ENCODE assay signal across 21 cellular contexts in genomic region chr4:42719257-42719656, GRCh38.
A peak's percentile ranks its signal among the peaks of the same experiment; 100 is the strongest.
DNase-seq lines count a peak whose midpoint lies in the region; ATAC-seq, FAIRE-seq and TF ChIP-seq lines count a peak whose summit lies in the region.
"Had no signal": no experiment of that assay in that cellular context is flagged by ENCODE, and none has a peak within 500 bp of the region (broad histone marks: within the 10 kb centered on the region; RNA-seq: fewer than 3 reads in every experiment).

No MANE protein-coding gene starts in this region.

- TF ChIP-seq RAD21 in HepG2 (CRISPR knock-in tag; IDR thresholded peaks at IDR 0.05) (no peak), IMR-90 (IDR thresholded peaks at IDR 0.05; ENCODE audit: low read length) (no peak)

- H3K18ac ChIP-seq in IMR-90 (ENCODE audit: low read depth, low read length), result no peak overlapping the region

- no peaks in the 10 kb centered on the region for H3K79me2 ChIP-seq in HepG2 (ENCODE audit: insufficient read depth, low read length)

- in situ Hi-C loops in HepG2 (cut with HindIII; ENCODE audit: extremely low pct_ligation_motif_present, low pct_unique_long_range_greater_than_20kb), result no loop called here
- in situ Hi-C loops in IMR-90 (cut with MboI; ENCODE audit: low sequenced_read_pairs), result no loop called here

- H2AK5ac ChIP-seq in IMR-90 (ENCODE audit: low read depth, low read length), result no peak overlapping the region

- H3K36me3 ChIP-seq in HepG2 (replicated peaks in 1 of 2; ENCODE audit: control insufficient read depth in 1 of 2, insufficient read depth in 2 of 2, low read length in 2 of 2) (no peaks in the 10 kb centered on the region), right lobe of liver (no peaks in the 10 kb centered on the region), IMR-90 (ENCODE audit: control insufficient read depth, insufficient read depth, low read length) (no peaks in the 10 kb centered on the region), left lung (no peaks in the 10 kb centered on the region)
- H3K36me3 ChIP-seq: BE2C, BLaER1 had no signal

- H2AFZ ChIP-seq in HepG2 (ENCODE audit: low read length) (no peak overlapping the region), IMR-90 (replicated peaks; ENCODE audit: low read length, poor library complexity) (no peak overlapping the region)

- DNase-seq in HepG2 (ENCODE audit: low spot score) (no peak), right lobe of liver (no peak), IMR-90 (no peak), left lung (no peak), foreskin fibroblast (no peak)
- DNase-seq: ACHN; BE2C; C1 segment of cervical spinal cord; Caco-2; Calu3; CD4-positive, alpha-beta memory T cell; CD4-positive, CD25-positive, alpha-beta regulatory T cell; CD8-positive, alpha-beta memory T cell; DMS79 treated with DMSO at 0.1 percent for 48 hours; GF-D8 had no signal

- no peak overlapping the region for H3K56ac ChIP-seq in IMR-90 (ENCODE audit: extremely low read depth, insufficient read depth, low read length)

- TF ChIP-seq CTCF in HepG2 (CRISPR knock-in tag; IDR thresholded peaks at IDR 0.05), result no peak
- no peak for TF ChIP-seq CTCF in right lobe of liver (IDR thresholded peaks at IDR 0.05)
- no peak for TF ChIP-seq CTCF in IMR-90 (conservative IDR thresholded peaks at IDR 0.05; ENCODE audit: low read depth, low read length)
- TF ChIP-seq CTCF in left lung (IDR thresholded peaks at IDR 0.05), result no peak
- TF ChIP-seq CTCF in foreskin fibroblast (IDR thresholded peaks at IDR 0.05; ENCODE audit: low read depth, low read length), result no peak

- FAIRE-seq in HepG2 (lab: Jason Lieb, UNC), result no peak
- FAIRE-seq: D721Med, G401.6, GM12891 had no signal

- no peaks in the 10 kb centered on the region for H3K9me3 ChIP-seq in HepG2 (ENCODE audit: low read length)
- no peaks in the 10 kb centered on the region for H3K9me3 ChIP-seq in right lobe of liver
- peaks cover 3% of the 10 kb centered on the region; the same call in 1 of the 2 replicates for H3K9me3 ChIP-seq in IMR-90 (ENCODE audit: control insufficient read depth, insufficient read depth, low read length)
- no peaks in the 10 kb centered on the region for H3K9me3 ChIP-seq in left lung
- H3K9me3 ChIP-seq: BE2C, BLaER1, Caco-2 had no signal

- H3K14ac ChIP-seq in IMR-90 (replicated peaks; ENCODE audit: low read depth, low read length), result no peak overlapping the region

- no peak overlapping the region for H3K4ac ChIP-seq in IMR-90 (ENCODE audit: low read depth, low read length)

- no peak overlapping the region for H2AK9ac ChIP-seq in IMR-90 (replicated peaks; ENCODE audit: low read depth, low read length, poor library complexity)

- 7% methylated on average over 1 of the region's 1 CpG for WGBS in HepG2 (ENCODE audit: low lambda C conversion rate)
- WGBS in right lobe of liver (ENCODE audit: insufficient coverage, low coverage, low lambda C conversion rate, missing lambda C conversion rate), result 32% methylated on average over 1 of the region's 1 CpG
- no CpG with 5 or more reads among the region's 1 CpG for WGBS in IMR-90 (ENCODE audit: extremely low coverage in 2 of 2, insufficient read length in 1 of 2), 2 experiments

- intact Hi-C loops in HepG2 (cut with micrococcal nuclease; ENCODE audit: unreplicated experiment), result no loop called here
- intact Hi-C loops in right lobe of liver (cut with DNase I), result no loop called here
- intact Hi-C loops in IMR-90 (cut with micrococcal nuclease), result no loop called here
- intact Hi-C loops in left lung (cut with DNase I), result no loop called here

- no peak overlapping the region for H4K8ac ChIP-seq in IMR-90 (ENCODE audit: low read depth in 2 of 2, low read length in 2 of 2)

- no TSS peak for BruUV-seq in HepG2 (replicated peaks; lab: Mats Ljungman, UMichigan)
- BruUV-seq in IMR-90 (replicated peaks; lab: Mats Ljungman, UMichigan), result no TSS peak

- ATAC-seq in HepG2 (no peak), right lobe of liver (no peak), IMR-90 (ENCODE audit: low read depth) (no peak), left lung (peak; percentile 57), HG03442 (IDR thresholded peaks at IDR 0.05; ENCODE audit: unreplicated experiment) (no peak)

- H2BK5ac ChIP-seq in IMR-90 (ENCODE audit: low read depth, low read length, poor library complexity, severe bottlenecking), result no peak overlapping the region

- no peak overlapping the region for H4K91ac ChIP-seq in IMR-90 (ENCODE audit: insufficient read depth, low read depth, low read length)

- TF ChIP-seq POLR2A in HepG2 (IDR thresholded peaks at IDR 0.05; ENCODE audit: insufficient read depth in 1 of 2, low read depth in 2 of 2, low read length in 2 of 2), result no peak
- TF ChIP-seq POLR2A in right lobe of liver (IDR thresholded peaks at IDR 0.05), result no peak
- TF ChIP-seq POLR2A in IMR-90 (IDR thresholded peaks at IDR 0.05; ENCODE audit: low read depth, low read length), result no peak

- no peak overlapping the region for H3K9ac ChIP-seq in HepG2 (ENCODE audit: insufficient read depth, low read depth, low read length)
- H3K9ac ChIP-seq in IMR-90 (ENCODE audit: low read depth, low read length), result no peak overlapping the region
- H3K9ac ChIP-seq: BLaER1 had no signal

- H3K23ac ChIP-seq in IMR-90 (ENCODE audit: low read depth, low read length), result no peak overlapping the region

- no peak overlapping the region for H3K4me3 ChIP-seq in HepG2 (replicated peaks in 1 of 3; ENCODE audit: insufficient read depth in 1 of 3, low read depth in 2 of 3, low read length in 3 of 3)
- H3K4me3 ChIP-seq in right lobe of liver, result no peak overlapping the region
- H3K4me3 ChIP-seq in IMR-90 (ENCODE audit: insufficient read depth, low read depth, low read length), result no peak overlapping the region
- no peak overlapping the region for H3K4me3 ChIP-seq in left lung
- H3K4me3 ChIP-seq in foreskin fibroblast (ENCODE audit: low read depth in 1 of 2, low read length in 2 of 2), result no peak overlapping the region
- H3K4me3 ChIP-seq: BLaER1 had no signal

- H3K4me2 ChIP-seq in HepG2 (ENCODE audit: low read depth, low read length), result no peak overlapping the region
- no peak overlapping the region for H3K4me2 ChIP-seq in IMR-90 (ENCODE audit: low read depth, low read length)
- H3K4me2 ChIP-seq: BLaER1 had no signal

- no peak overlapping the region for H2BK20ac ChIP-seq in IMR-90 (ENCODE audit: low read depth, low read length)

- H3K79me1 ChIP-seq in IMR-90 (ENCODE audit: low read depth in 1 of 2, low read length in 2 of 2), result no peaks in the 10 kb centered on the region

- H3K27ac ChIP-seq in HepG2 (ENCODE audit: extremely low read length, insufficient read depth, low read length) (no peak overlapping the region), right lobe of liver (no peak overlapping the region), IMR-90 (ENCODE audit: insufficient read depth, low read length) (no peak overlapping the region), left lung (no peak overlapping the region)
- H3K27ac ChIP-seq: 22Rv1, BLaER1 had no signal

- no peaks in the 10 kb centered on the region for H3K9me1 ChIP-seq in IMR-90 (ENCODE audit: insufficient read depth, low read length)

- POLR2A ChIA-PET in HepG2 (lab: Yijun Ruan, JAX) (no interaction called here), IMR-90 (lab: Charles Lee; ENCODE audit: unreplicated experiment) (no interaction called here)

- no peak for TF ChIP-seq EP300 in HepG2 (IDR thresholded peaks at IDR 0.05; ENCODE audit: low read depth in 2 of 2, low read length in 2 of 2)
- no peak for TF ChIP-seq EP300 in HepG2 (CRISPR knock-in tag; IDR thresholded peaks at IDR 0.05; ENCODE audit: borderline replicate concordance)

- H3K4me1 ChIP-seq in HepG2 (ENCODE audit: insufficient read depth, low read length) (no peaks in the 10 kb centered on the region), right lobe of liver (no peaks in the 10 kb centered on the region), IMR-90 (ENCODE audit: control insufficient read depth, insufficient read depth, low read length) (no peaks in the 10 kb centered on the region), left lung (peaks cover 0 to 5% of the 10 kb centered on the region in 2 donors)
- H3K4me1 ChIP-seq: BE2C, Caco-2 had no signal

- CTCF ChIA-PET in HepG2 (lab: Yijun Ruan, JAX; ENCODE audit: low intra/inter-chr PET ratio, low total read pairs) (no interaction called here), IMR-90 (lab: Yijun Ruan, JAX) (no interaction called here)

- no peak overlapping the region for H4K5ac ChIP-seq in IMR-90 (ENCODE audit: low read depth, low read length)

- H2BK120ac ChIP-seq in IMR-90 (ENCODE audit: low read depth, low read length), result no peak overlapping the region

- H4K20me1 ChIP-seq in HepG2 (ENCODE audit: insufficient read depth, low read length) (no peaks in the 10 kb centered on the region), IMR-90 (ENCODE audit: insufficient read depth, low read length) (no peaks in the 10 kb centered on the region)
- H4K20me1 ChIP-seq: BLaER1 had no signal

- H2BK15ac ChIP-seq in IMR-90 (ENCODE audit: low read depth, low read length), result no peak overlapping the region

- dilution Hi-C loops in IMR-90 (cut with HindIII; ENCODE audit: low sequenced_read_pairs, unreplicated experiment), result no loop called here

- H3K27me3 ChIP-seq in HepG2 (ENCODE audit: control insufficient read depth in 1 of 2, insufficient read depth in 2 of 2, low read length in 2 of 2) (no peaks in the 10 kb centered on the region), right lobe of liver (no peaks in the 10 kb centered on the region), IMR-90 (ENCODE audit: control insufficient read depth, insufficient read depth, low read length) (no peaks in the 10 kb centered on the region), left lung (no peaks in the 10 kb centered on the region)
- H3K27me3 ChIP-seq: BE2C, BLaER1 had no signal

TF ChIP-seq in HepG2, 621 proteins besides CTCF, POLR2A, EP300 and RAD21:
- TF ChIP-seq MAFF (IDR thresholded peaks at IDR 0.05; ENCODE audit: low read depth, low read length) (peak; percentile 86), RARG (CRISPR knock-in tag; IDR thresholded peaks at IDR 0.05; ENCODE audit: low read depth) (no peak), KLF15 (CRISPR knock-in tag; IDR thresholded peaks at IDR 0.05; ENCODE audit: borderline replicate concordance) (no peak), MAFK (conservative IDR thresholded peaks at IDR 0.05 in 1 of 2, IDR thresholded peaks at IDR 0.05 in 1 of 2; ENCODE audit: low read length in 2 of 2) (peak; percentile 83 to 90)
TF ChIP-seq in HepG2: peak in this region for 2.

TF ChIP-seq in IMR-90, 13 proteins besides CTCF, POLR2A, EP300 and RAD21 (continues in another document):
- TF ChIP-seq ELK1 (IDR thresholded peaks at IDR 0.05; ENCODE audit: borderline replicate concordance, low read depth, low read length), result no peak
- no peak for TF ChIP-seq RFX5 (IDR thresholded peaks at IDR 0.05; ENCODE audit: low read depth, low read length)
- TF ChIP-seq NFE2L2 (IDR thresholded peaks at IDR 0.05; ENCODE audit: low read depth, low read length), result no peak
- TF ChIP-seq MAFK (IDR thresholded peaks at IDR 0.05; ENCODE audit: low read depth, low read length), result peak; percentile 81
